8 cellular contexts compared by ENCODE assay signal in the genomic region with DNA sequence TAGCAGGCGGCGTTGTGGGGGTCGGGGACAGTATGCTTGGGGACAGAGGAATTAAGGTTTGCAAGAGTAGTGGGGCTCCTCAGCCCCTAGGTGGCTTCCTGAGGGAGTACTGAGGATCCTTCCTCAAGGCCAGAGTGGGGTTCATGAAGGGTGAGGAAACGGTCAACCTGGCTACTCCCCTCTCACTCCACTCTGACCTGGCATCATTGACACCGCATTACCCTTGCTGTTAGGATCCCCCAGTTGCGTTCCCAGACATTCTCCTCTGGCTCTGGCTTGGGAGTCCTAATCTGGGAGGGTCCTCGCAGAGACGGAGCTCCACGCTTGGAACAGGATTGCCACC. TPM values are rescaled to one million over a fixed set of nuclear protein-coding genes. Genes with fewer than 3 reads are reported as not detected.
DNase-seq lines count a peak whose midpoint lies in the region; ATAC-seq, FAIRE-seq and TF ChIP-seq lines count a peak whose summit lies in the region.

No MANE protein-coding gene starts in this region.

- H3K4me3 ChIP-seq in BLaER1 (peak overlapping the region; percentile 87), GM12878 (peak overlapping the region; percentile 96; the same call in 1 of the 2 replicates), mesendoderm (ENCODE audit: low read length) (peak overlapping the region; percentile 51)

- H2BK15ac ChIP-seq in mesendoderm (replicated peaks; ENCODE audit: low read depth) = no peak overlapping the region

- in situ Hi-C loops in GM12878 (cut with MboI) = no loop called here

- H3K27me3 ChIP-seq in BLaER1 (no peaks in the 10 kb centered on the region), GM12878 (replicated peaks in 1 of 2; ENCODE audit: control insufficient read depth in 2 of 2, insufficient read depth in 2 of 2, low read length in 1 of 2) (peaks cover 0 to 11% of the 10 kb centered on the region in 2 experiments), mesendoderm (ENCODE audit: insufficient read depth, low read length, poor library complexity) (no peaks in the 10 kb centered on the region)

- H2AK5ac ChIP-seq in mesendoderm (ENCODE audit: low read length) = no peak overlapping the region

- peaks cover 27% of the 10 kb centered on the region for H3K4me1 ChIP-seq in BLaER1
- no peaks in the 10 kb centered on the region for H3K4me1 ChIP-seq in GM12878 (ENCODE audit: control insufficient read depth, insufficient read depth, low read length)
- no peaks in the 10 kb centered on the region for H3K4me1 ChIP-seq in mesendoderm (ENCODE audit: control insufficient read depth, low read depth, low read length)

- H3K23ac ChIP-seq in mesendoderm (ENCODE audit: low read length) = no peak overlapping the region

- H3K4me2 ChIP-seq in BLaER1 = peak overlapping the region; percentile 97
- peak overlapping the region; percentile 100 for H3K4me2 ChIP-seq in GM12878 (ENCODE audit: control insufficient read depth, insufficient read depth)
- peak overlapping the region; percentile 74 for H3K4me2 ChIP-seq in mesendoderm (ENCODE audit: low read length)

- no peak for FAIRE-seq in GM12878 (lab: Jason Lieb, UNC)

- 58% methylated on average over 9 of the region's 9 CpGs for WGBS in GM12878 (ENCODE audit: insufficient coverage, insufficient replicate concordance, low lambda C conversion rate, missing lambda C conversion rate)
- WGBS in mesendoderm (ENCODE audit: extremely low coverage, insufficient coverage, low lambda C conversion rate) = no CpG with 5 or more reads among the region's 9 CpGs

- RAD21 ChIA-PET in GM12878 (lab: Charles Lee; ENCODE audit: unreplicated experiment) = interaction anchor here (0.9 to 1.1 kb wide), 2 partner anchors 17 to 42 kb away, joined by 3 read pairs; no protein-coding TSS in a partner anchor

- no peak overlapping the region for H4K5ac ChIP-seq in mesendoderm (ENCODE audit: low read length)

- H3K4ac ChIP-seq in mesendoderm (ENCODE audit: low read depth, low read length) = no peak overlapping the region

- CTCF ChIA-PET in GM12878 (lab: Yijun Ruan, JAX) = interaction anchor here (0.9 to 2.7 kb wide), 5 partner anchors 17 to 359 kb away, joined by 3 to 18 read pairs (median 6); no protein-coding TSS in a partner anchor

- no peak overlapping the region for H2AFZ ChIP-seq in GM12878 (ENCODE audit: control insufficient read depth, low read depth, low read length)

- no peaks in the 10 kb centered on the region for H3K79me1 ChIP-seq in mesendoderm (ENCODE audit: low read length)

- peak overlapping the region; percentile 94 for H3K18ac ChIP-seq in mesendoderm (ENCODE audit: low read length)

- ATAC-seq in HG02885 (IDR thresholded peaks at IDR 0.05; ENCODE audit: poor library complexity, unreplicated experiment) (peak; percentile 10), GM12878 (peak; percentile 1; the same call in 2 of the 3 replicates)

- peak overlapping the region; percentile 94 for H3K56ac ChIP-seq in mesendoderm (ENCODE audit: low read length)

- H4K20me1 ChIP-seq in BLaER1 (no peaks in the 10 kb centered on the region), GM12878 (ENCODE audit: control insufficient read depth, insufficient read depth) (no peaks in the 10 kb centered on the region)

- POLR2A ChIA-PET in GM12878 (lab: Charles Lee) = no interaction called here

- BruUV-seq in GM12878 (replicated peaks; lab: Mats Ljungman, UMichigan) = no TSS peak

- H2BK5ac ChIP-seq in mesendoderm (ENCODE audit: low read length) = no peak overlapping the region

- no peak for TF ChIP-seq EP300 in GM12878 (IDR thresholded peaks at IDR 0.05; ENCODE audit: borderline replicate concordance in 1 of 2, control insufficient read depth in 1 of 2, low read depth in 2 of 2, low read length in 2 of 2)

- SMC1A ChIA-PET in GM12878 (lab: Charles Lee; ENCODE audit: uncharacterized antibody, unreplicated experiment) = interaction anchor here (1.0 to 2.1 kb wide), 4 partner anchors 23 to 147 kb away, joined by 3 to 8 read pairs (median 5); no protein-coding TSS in a partner anchor

- no peak for DNase-seq in GM12878 (ENCODE audit: low read depth, low spot score)
- DNase-seq in mesendoderm = peak; percentile 25
- DNase-seq in NK-92 treated with Interleukin-12 subunit alpha and Interleukin-12 subunit beta, amount 100 ng/mL, for 24 hours (lab: John Stamatoyannopoulos, UW) = no peak
- no peak for DNase-seq in islet precursor cell
- no peak for DNase-seq in NCI-H2196 (lab: John Stamatoyannopoulos, UW; ENCODE audit: unreplicated experiment)
- no peak for DNase-seq in amniotic stem cell (lab: John Stamatoyannopoulos, UW)

- no peak overlapping the region for H2BK120ac ChIP-seq in mesendoderm (ENCODE audit: low read depth, low read length)

- H3K36me3 ChIP-seq in BLaER1 (no peaks in the 10 kb centered on the region), GM12878 (ENCODE audit: control insufficient read depth in 2 of 2, insufficient read depth in 2 of 2, low read length in 1 of 2) (no peaks in the 10 kb centered on the region), mesendoderm (ENCODE audit: control insufficient read depth, insufficient read depth, low read length) (no peaks in the 10 kb centered on the region)

- H3K27ac ChIP-seq in BLaER1 = peak overlapping the region; percentile 77
- H3K27ac ChIP-seq in GM12878 (ENCODE audit: control insufficient read depth, insufficient read depth) = no peak overlapping the region
- H3K27ac ChIP-seq in mesendoderm (ENCODE audit: low read depth, low read length) = no peak overlapping the region

- H3K9me3 ChIP-seq in BLaER1 (no peaks in the 10 kb centered on the region), GM12878 (replicated peaks; ENCODE audit: control insufficient read depth, insufficient read depth, low read length) (no peaks in the 10 kb centered on the region)

- TF ChIP-seq RAD21 in GM12878 (IDR thresholded peaks at IDR 0.05; ENCODE audit: insufficient read depth, low read depth, low read length) = no peak

- intact Hi-C loops in GM12878 (cut with micrococcal nuclease; ENCODE audit: unreplicated experiment) = loop anchor here (2.0 kb wide), 1 partner anchor 359 kb away; no protein-coding TSS in a partner anchor

- no peak for TF ChIP-seq POLR2A in GM12878 (IDR thresholded peaks at IDR 0.05; ENCODE audit: low read depth, low read length)

- H3K9ac ChIP-seq in BLaER1 = peak overlapping the region; percentile 82
- no peak overlapping the region for H3K9ac ChIP-seq in GM12878 (ENCODE audit: control insufficient read depth, insufficient read depth, low read length)
- H3K9ac ChIP-seq in mesendoderm (ENCODE audit: low read length) = peak overlapping the region; percentile 74

- H3K79me2 ChIP-seq in GM12878 (ENCODE audit: control insufficient read depth, insufficient read depth, low read length) = no peaks in the 10 kb centered on the region
- no peaks in the 10 kb centered on the region for H3K79me2 ChIP-seq in mesendoderm (ENCODE audit: control insufficient read depth, insufficient read depth, low read length)

- no peak overlapping the region for H4K8ac ChIP-seq in mesendoderm (ENCODE audit: low read depth, low read length)

- TF ChIP-seq CTCF in GM12878 (IDR thresholded peaks at IDR 0.05 in 2 of 3, conservative IDR thresholded peaks at IDR 0.05 in 1 of 3; ENCODE audit: control insufficient read depth in 2 of 3, extremely low read depth in 1 of 3, insufficient read depth in 1 of 3, low read depth in 3 of 3, low read length in 3 of 3) = no peak

TF ChIP-seq in GM12878, 131 proteins besides CTCF, POLR2A, EP300 and RAD21 (continues in another document):
- TF ChIP-seq GABPA (IDR thresholded peaks at IDR 0.05; ENCODE audit: low read depth) (no peak), TCF7 (IDR thresholded peaks at IDR 0.05; ENCODE audit: borderline replicate concordance) (no peak), CREM (IDR thresholded peaks at IDR 0.05; ENCODE audit: low read depth) (no peak), MXI1 (IDR thresholded peaks at IDR 0.05; ENCODE audit: low read depth, low read length) (no peak), PAX5 (IDR thresholded peaks at IDR 0.05; ENCODE audit: borderline replicate concordance, low read depth, low read length) (no peak)

RNA-seq across cellular contexts. Expression of a gene that starts 0.5 kb away (rescaled TPM):
- total RNA-seq in GM12878 (2013; cell fraction: nucleolus; rRNA removed) = 0.69 and 1.5 TPM in 2 replicates
- total RNA-seq in GM12878 (2014; rRNA removed) (0.34 TPM in 1 of 2 replicates, not detected in the other), GM12878 (2014; rRNA removed; fragmentation: Illumina TruSeq; extraction: Trizol) (0.22 TPM in 1 of 2 replicates, not detected in the other), GM12878 (2021) (0.41 and 0.93 TPM in 2 replicates)
- polyA plus RNA-seq in GM12878 (2011; ENCODE audit: low read depth) = not detected
- polyA plus RNA-seq in GM12878 (2011; rRNA removed) (0.49 and 1.3 TPM in 2 replicates), GM12878 (2014; fragmentation: Illumina TruSeq; extraction: Trizol) (0.06 TPM in 1 of 2 replicates, not detected in the other), GM12878 (2014; fragmentation: Nextera tagmentation; extraction: Ambion mirVana) (under 1 TPM in 1 of 2 experiments, not detected in 1; 0.11 TPM), GM12878 (2014; rRNA removed) (0.68 and 0.88 TPM in 2 replicates), GM12878 (2016; fragmentation: Nextera tagmentation; extraction: Ambion mirVana) (under 1 TPM in 1 of 2 experiments, not detected in 1; 0.47 TPM)
- polyA plus RNA-seq in GM12878 (2011; cell fraction: cytosol; rRNA removed) = 1.5 and 2.3 TPM in 2 replicates
- 9.0 and 10.4 TPM in 2 replicates for polyA plus RNA-seq in GM12878 (2011; cell fraction: nucleus; rRNA removed)
- 0.18 TPM in 2 replicates for polyA plus RNA-seq in GM12878 (2012)
- polyA minus RNA-seq in GM12878 (2011; rRNA and poly(A)+ RNA removed) = 0.95 and 2.0 TPM in 2 replicates
- polyA minus RNA-seq in GM12878 (2011; cell fraction: cytosol; rRNA and poly(A)+ RNA removed) = 2.9 and 3.8 TPM in 2 replicates
- polyA minus RNA-seq in GM12878 (2011; cell fraction: nucleus; rRNA and poly(A)+ RNA removed) = 1.3 and 2.5 TPM in 2 replicates
- 5.5 TPM for polyA plus RNA-seq in mesendoderm (2013, experiment 1 of 2)
- polyA plus RNA-seq in mesendoderm (2013, experiment 2 of 2) = 5.0 TPM

RNA-seq across cellular contexts. Expression of a gene that starts 30.2 kb away (rescaled TPM):
- 0.05 and 0.33 TPM in 2 replicates for total RNA-seq in GM12878 (2013; cell fraction: nucleolus; rRNA removed)
- total RNA-seq in GM12878 (2014; rRNA removed) (not detected in 2 replicates), GM12878 (2014; rRNA removed; fragmentation: Illumina TruSeq; extraction: Trizol) (not detected in 2 replicates), GM12878 (2021) (not detected in 2 replicates)
- polyA plus RNA-seq in GM12878 (2011; ENCODE audit: low read depth) = not detected
- polyA plus RNA-seq in GM12878 (2011; rRNA removed) (not detected in 2 replicates), GM12878 (2014; fragmentation: Illumina TruSeq; extraction: Trizol) (not detected in 2 replicates), GM12878 (2014; fragmentation: Nextera tagmentation; extraction: Ambion mirVana) (not detected), GM12878 (2014; rRNA removed) (not detected in 2 replicates), GM12878 (2016; fragmentation: Nextera tagmentation; extraction: Ambion mirVana) (not detected)
- polyA plus RNA-seq in GM12878 (2011; cell fraction: cytosol; rRNA removed) = not detected in 2 replicates
- polyA plus RNA-seq in GM12878 (2011; cell fraction: nucleus; rRNA removed) = 0.09 and 0.21 TPM in 2 replicates
- polyA plus RNA-seq in GM12878 (2012) = not detected in 2 replicates
- not detected in 2 replicates for polyA minus RNA-seq in GM12878 (2011; rRNA and poly(A)+ RNA removed)
- polyA minus RNA-seq in GM12878 (2011; cell fraction: cytosol; rRNA and poly(A)+ RNA removed) = not detected in 2 replicates
- not detected in 2 replicates for polyA minus RNA-seq in GM12878 (2011; cell fraction: nucleus; rRNA and poly(A)+ RNA removed)
- 0.87 TPM for polyA plus RNA-seq in mesendoderm (2013, experiment 1 of 2)
- 0.71 TPM for polyA plus RNA-seq in mesendoderm (2013, experiment 2 of 2)
